ENCODE assay signal across 15 cellular contexts in genomic region chr19:33493401-33494275, GRCh38.
"Had no signal": no experiment of that assay in that cellular context is flagged by ENCODE, and none has a peak within 500 bp of the region (broad histone marks: within the 10 kb centered on the region; RNA-seq: fewer than 3 reads in every experiment).

No MANE protein-coding gene starts in this region.

- H3K4me1 Mint-ChIP-seq: activated CD4-positive, alpha-beta T cell treated with anti-CD3 and anti-CD28 coated beads, Interleukin-2, amount 10 ng/mL, durations not matched to agents 7 days and 5 days had no signal

- H3K4me3 ChIP-seq: coronary artery, heart left ventricle, tibial artery had no signal

- H3K9me3 Mint-ChIP-seq: activated CD4-positive, alpha-beta T cell treated with anti-CD3 and anti-CD28 coated beads, Interleukin-2, amount 10 ng/mL, durations not matched to agents 7 days and 5 days; activated naive CD4-positive, alpha-beta T cell treated with anti-CD3 and anti-CD28 coated beads for 36 hours; activated T-cell treated with anti-CD3 and anti-CD28 coated beads, Interleukin-2, amount 50 U/mL, for 24 hours; central memory CD8-positive, alpha-beta T cell; nephron had no signal

- DNase-seq: activated CD4-positive, alpha-beta T cell treated with anti-CD3 and anti-CD28 coated beads, Interleukin-2, amount 10 ng/mL, durations not matched to agents 7 days and 5 days; activated CD8-positive, alpha-beta T cell treated with anti-CD3 and anti-CD28 coated beads, Interleukin-2, amount 10 ng/mL, durations not matched to agents 7 days and 5 days; activated naive CD4-positive, alpha-beta T cell treated with anti-CD3 and anti-CD28 coated beads for 36 hours; activated T-cell treated with anti-CD3 and anti-CD28 coated beads, Interleukin-2, amount 50 U/mL, for 24 hours; effector CD4-positive, alpha-beta T cell; occipital lobe; stimulated activated naive CD4-positive, alpha-beta T cell; substantia nigra; T1000; tibial artery had no signal

- H3K9me3 ChIP-seq: heart left ventricle, tibial artery had no signal

- H3K4me3 Mint-ChIP-seq: activated CD4-positive, alpha-beta T cell treated with anti-CD3 and anti-CD28 coated beads, Interleukin-2, amount 10 ng/mL, durations not matched to agents 7 days and 5 days; activated CD8-positive, alpha-beta T cell treated with anti-CD3 and anti-CD28 coated beads, Interleukin-2, amount 10 ng/mL, durations not matched to agents 7 days and 5 days; activated naive CD4-positive, alpha-beta T cell treated with anti-CD3 and anti-CD28 coated beads for 36 hours; activated T-cell treated with anti-CD3 and anti-CD28 coated beads, Interleukin-2, amount 50 U/mL, for 24 hours; brain; central memory CD8-positive, alpha-beta T cell; nephron had no signal

- H3K4me1 ChIP-seq: heart left ventricle, tibial artery had no signal

- H3K27ac ChIP-seq: coronary artery, heart left ventricle, tibial artery had no signal

- ATAC-seq: activated CD8-positive, alpha-beta T cell treated with anti-CD3 and anti-CD28 coated beads, Interleukin-2, amount 10 ng/mL, durations not matched to agents 7 days and 5 days; heart left ventricle had no signal

- H3K27me3 Mint-ChIP-seq: activated CD4-positive, alpha-beta T cell treated with anti-CD3 and anti-CD28 coated beads, Interleukin-2, amount 10 ng/mL, durations not matched to agents 7 days and 5 days; activated T-cell treated with anti-CD3 and anti-CD28 coated beads, Interleukin-2, amount 50 U/mL, for 24 hours; brain; central memory CD8-positive, alpha-beta T cell had no signal

- H3K27ac Mint-ChIP-seq: activated CD4-positive, alpha-beta T cell treated with anti-CD3 and anti-CD28 coated beads, Interleukin-2, amount 10 ng/mL, durations not matched to agents 7 days and 5 days; activated CD8-positive, alpha-beta T cell treated with anti-CD3 and anti-CD28 coated beads, Interleukin-2, amount 10 ng/mL, durations not matched to agents 7 days and 5 days; activated naive CD4-positive, alpha-beta T cell treated with anti-CD3 and anti-CD28 coated beads for 36 hours; activated T-cell treated with anti-CD3 and anti-CD28 coated beads, Interleukin-2, amount 50 U/mL, for 24 hours; nephron had no signal

- H3K27me3 ChIP-seq: heart left ventricle, tibial artery had no signal
